In genomic region chr3:51394541-51394940, GRCh38 we compare ENCODE assay signal across 14 cellular contexts. TPM values are rescaled to one million over a fixed set of nuclear protein-coding genes. Genes with fewer than 3 reads are reported as not detected.
DNase-seq lines count a peak whose midpoint lies in the region; ATAC-seq and TF ChIP-seq lines count a peak whose summit lies in the region.
"Had no signal": no experiment of that assay in that cellular context is flagged by ENCODE, and none has a peak within 500 bp of the region (broad histone marks: within the 10 kb centered on the region; RNA-seq: fewer than 3 reads in every experiment).

No MANE protein-coding gene starts in this region.

- H3K9me3 ChIP-seq in BLaER1 treated with 17β-estradiol and CSF1 and Interleukin-3, amounts not matched to agents 10 nM and 100 nM (replicated peaks in 1 of 11) = no peaks in the 10 kb centered on the region
- H3K9me3 ChIP-seq in SJCRH30 (replicated peaks) = no peaks in the 10 kb centered on the region
- H3K9me3 ChIP-seq: left lung had no signal

- peaks cover 76 to 89% (median 85%) of the 10 kb centered on the region in 11 experiments for H3K36me3 ChIP-seq in BLaER1 treated with 17β-estradiol and CSF1 and Interleukin-3, amounts not matched to agents 10 nM and 100 nM
- peaks cover 69% of the 10 kb centered on the region for H3K36me3 ChIP-seq in SJCRH30

- peak overlapping the region in 5 of 10 experiments; percentile 6 to 94 (median 77); a peak in 4 of 20 replicates for H3K4me3 ChIP-seq in BLaER1 treated with 17β-estradiol and CSF1 and Interleukin-3, amounts not matched to agents 10 nM and 100 nM
- H3K4me3 ChIP-seq in SJCRH30 = no peak overlapping the region
- H3K4me3 ChIP-seq: left lung had no signal

- peaks cover 54 to 93% (median 83%) of the 10 kb centered on the region in 11 experiments for H4K20me1 ChIP-seq in BLaER1 treated with 17β-estradiol and CSF1 and Interleukin-3, amounts not matched to agents 10 nM and 100 nM

- H3K4me3 Mint-ChIP-seq in activated T-helper 2 cell treated with anti-CD3 and anti-CD28 coated beads, Interferon-gamma antibody, Interleukin-2, Interleukin-4, amounts not matched to agents 10 μg/mL and 5 μg/mL and 100 μg/mL, durations not matched to agents 14 hours and 24 hours and 36 hours (ENCODE audit: low read depth) = peak overlapping the region; percentile 69

- intact Hi-C loops in activated T-helper 2 cell treated with anti-CD3 and anti-CD28 coated beads, Interferon-gamma antibody, Interleukin-2, Interleukin-4, amounts not matched to agents 10 μg/mL and 5 μg/mL and 100 μg/mL, durations not matched to agents 14 hours and 24 hours and 36 hours (cut with micrococcal nuclease) = no loop called here

- peak; percentile 18 for TF ChIP-seq POLR2A in GM15510 (IDR thresholded peaks at IDR 0.05; ENCODE audit: borderline replicate concordance, extremely low read depth, insufficient read length)

- H3K36me3 Mint-ChIP-seq in activated T-helper 2 cell treated with anti-CD3 and anti-CD28 coated beads, Interferon-gamma antibody, Interleukin-2, Interleukin-4, amounts not matched to agents 10 μg/mL and 5 μg/mL and 100 μg/mL, durations not matched to agents 14 hours and 24 hours and 36 hours (ENCODE audit: low read depth) = peaks cover 58% of the 10 kb centered on the region

- H3K4me2 ChIP-seq in BLaER1 treated with 17β-estradiol and CSF1 and Interleukin-3, amounts not matched to agents 10 nM and 100 nM = peak overlapping the region; percentile 84 to 99 (median 98)

- H3K4me1 Mint-ChIP-seq in activated T-helper 2 cell treated with anti-CD3 and anti-CD28 coated beads, Interferon-gamma antibody, Interleukin-2, Interleukin-4, amounts not matched to agents 10 μg/mL and 5 μg/mL and 100 μg/mL, durations not matched to agents 14 hours and 24 hours and 36 hours (ENCODE audit: low read depth) = peaks cover 38% of the 10 kb centered on the region

- ATAC-seq in HG03196 (IDR thresholded peaks at IDR 0.05; ENCODE audit: unreplicated experiment) = no peak
- ATAC-seq: left lung had no signal

- no peaks in the 10 kb centered on the region for H3K9me3 Mint-ChIP-seq in activated T-helper 2 cell treated with anti-CD3 and anti-CD28 coated beads, Interferon-gamma antibody, Interleukin-2, Interleukin-4, amounts not matched to agents 10 μg/mL and 5 μg/mL and 100 μg/mL, durations not matched to agents 14 hours and 24 hours and 36 hours

- H3K27me3 ChIP-seq in BLaER1 treated with 17β-estradiol and CSF1 and Interleukin-3, amounts not matched to agents 10 nM and 100 nM = no peaks in the 10 kb centered on the region
- no peaks in the 10 kb centered on the region for H3K27me3 ChIP-seq in SJCRH30
- H3K27me3 ChIP-seq: left lung had no signal

- H3K9ac ChIP-seq in BLaER1 treated with 17β-estradiol and CSF1 and Interleukin-3, amounts not matched to agents 10 nM and 100 nM = peak overlapping the region; percentile 41 to 100 (median 99); a peak in 18 of 22 replicates
- H3K9ac ChIP-seq: parathyroid adenoma had no signal

- H3K27ac ChIP-seq in BLaER1 treated with 17β-estradiol and CSF1 and Interleukin-3, amounts not matched to agents 10 nM and 100 nM = peak overlapping the region in 1 of 11 experiments; percentile 12; a peak in 3 of 22 replicates
- no peak overlapping the region for H3K27ac ChIP-seq in SJCRH30
- H3K27ac ChIP-seq: left lung, parathyroid adenoma had no signal

- peak overlapping the region; percentile 57 for H3K27ac Mint-ChIP-seq in activated T-helper 2 cell treated with anti-CD3 and anti-CD28 coated beads, Interferon-gamma antibody, Interleukin-2, Interleukin-4, amounts not matched to agents 10 μg/mL and 5 μg/mL and 100 μg/mL, durations not matched to agents 14 hours and 24 hours and 36 hours

- H3K4me1 ChIP-seq in BLaER1 treated with 17β-estradiol and CSF1 and Interleukin-3, amounts not matched to agents 10 nM and 100 nM = peaks cover 58 to 78% (median 71%) of the 10 kb centered on the region in 10 experiments
- H3K4me1 ChIP-seq in SJCRH30 = peaks cover 3% of the 10 kb centered on the region

- no peaks in the 10 kb centered on the region for H3K27me3 Mint-ChIP-seq in activated T-helper 2 cell treated with anti-CD3 and anti-CD28 coated beads, Interferon-gamma antibody, Interleukin-2, Interleukin-4, amounts not matched to agents 10 μg/mL and 5 μg/mL and 100 μg/mL, durations not matched to agents 14 hours and 24 hours and 36 hours (ENCODE audit: low read depth)

- DNase-seq in activated T-helper 2 cell treated with anti-CD3 and anti-CD28 coated beads, Interferon-gamma antibody, Interleukin-2, Interleukin-4, amounts not matched to agents 10 μg/mL and 5 μg/mL and 100 μg/mL, durations not matched to agents 14 hours and 24 hours and 36 hours (ENCODE audit: low spot score) = no peak
- DNase-seq in mesenteric fat pad (ENCODE audit: low spot score) = peak; percentile 73
- DNase-seq in stimulated activated naive CD4-positive, alpha-beta T cell treated with Interleukin-2 at 50 U/mL for 16 hours (lab: John Stamatoyannopoulos, UW) = no peak
- no peak for DNase-seq in SJCRH30
- no peak for DNase-seq in ecto neural progenitor cell (ENCODE audit: low spot score)
- DNase-seq: activated CD4-positive, alpha-beta T cell treated with anti-CD3 and anti-CD28 coated beads, Interleukin-2, amount 50 U/mL, for 48 hours; COR-L47; left lung; NCI-H146; stimulated activated CD4-positive, alpha-beta T cell treated with anti-CD3 and anti-CD28 coated beads, Interleukin-1b, Interleukin-23, amount 100 ng/mL, for 48 hours had no signal

RNA-seq across cellular contexts. Expression of gene RBM15B, which starts 3.5 kb away (rescaled TPM):
- total RNA-seq in activated T-helper 2 cell treated with anti-CD3 and anti-CD28 coated beads, Interferon-gamma antibody, Interleukin-2, Interleukin-4, amounts not matched to agents 10 μg/mL and 5 μg/mL and 100 μg/mL, durations not matched to agents 14 hours and 24 hours and 36 hours = 36.1 and 37.4 TPM in 2 replicates
- 28.0 TPM for total RNA-seq in mesenteric fat pad
- total RNA-seq in SJCRH30 (2014; rRNA removed; shearing (Covaris generic)) = 32.9 and 33.6 TPM in 2 replicates

RNA-seq across cellular contexts. Expression of gene MANF, which starts 9.4 kb away (rescaled TPM):
- total RNA-seq in activated T-helper 2 cell treated with anti-CD3 and anti-CD28 coated beads, Interferon-gamma antibody, Interleukin-2, Interleukin-4, amounts not matched to agents 10 μg/mL and 5 μg/mL and 100 μg/mL, durations not matched to agents 14 hours and 24 hours and 36 hours = 235 and 238 TPM in 2 replicates
- 87.8 TPM for total RNA-seq in mesenteric fat pad
- total RNA-seq in SJCRH30 (2014; rRNA removed; shearing (Covaris generic)) = 85.4 and 101 TPM in 2 replicates
